In genomic region chr7:7122033-7122478, GRCh38 we compare ENCODE assay signal across 2 cellular contexts.
TF ChIP-seq lines count a peak whose summit lies in the region.

No MANE protein-coding gene starts in this region.

TF ChIP-seq in SK-N-SH treated with all-trans-retinoic acid at 6 μM for 48 hours, 23 proteins besides CTCF, POLR2A, EP300 and RAD21 (continues in another document):
- TF ChIP-seq TSHZ2 (CRISPR knock-in tag; IDR thresholded peaks at IDR 0.05) (no peak), CREB5 (CRISPR knock-in tag; IDR thresholded peaks at IDR 0.05; ENCODE audit: low read depth) (peak; percentile 54; the same call in 1 of the 2 replicates), TCF4 (CRISPR knock-in tag; IDR thresholded peaks at IDR 0.05; ENCODE audit: borderline replicate concordance) (no peak), ZNF565 (CRISPR knock-in tag; conservative IDR thresholded peaks at IDR 0.05; ENCODE audit: low read depth) (no peak), CSDC2 (CRISPR knock-in tag; IDR thresholded peaks at IDR 0.05) (no peak), POU6F1 (CRISPR knock-in tag; IDR thresholded peaks at IDR 0.05; ENCODE audit: borderline replicate concordance, low read depth) (no peak), SNAI2 (CRISPR knock-in tag; IDR thresholded peaks at IDR 0.05) (0 out of 2 replicates have a peak, but pooled peaks have one; percentile 36), ZFP3 (CRISPR knock-in tag; IDR thresholded peaks at IDR 0.05) (no peak), OSR1 (CRISPR knock-in tag; IDR thresholded peaks at IDR 0.05) (no peak), GLIS3 (CRISPR knock-in tag; IDR thresholded peaks at IDR 0.05) (peak; percentile 70; the same call in 1 of the 2 replicates), ZNF70 (CRISPR knock-in tag; IDR thresholded peaks at IDR 0.05) (no peak), ZFP30 (CRISPR knock-in tag; IDR thresholded peaks at IDR 0.05) (0 out of 2 replicates have a peak, but pooled peaks have one; percentile 22), ARNTL (CRISPR knock-in tag; IDR thresholded peaks at IDR 0.05; ENCODE audit: borderline replicate concordance, low read depth) (no peak), TOX (CRISPR knock-in tag; IDR thresholded peaks at IDR 0.05; ENCODE audit: borderline replicate concordance) (no peak), ZNF8 (CRISPR knock-in tag; IDR thresholded peaks at IDR 0.05) (no peak), CSRNP3 (CRISPR knock-in tag; IDR thresholded peaks at IDR 0.05) (no peak), ZC3H10 (CRISPR knock-in tag; IDR thresholded peaks at IDR 0.05) (no peak), ESRRG (CRISPR knock-in tag; IDR thresholded peaks at IDR 0.05) (0 out of 2 replicates have a peak, but pooled peaks have one; percentile 21), RARB (CRISPR knock-in tag; IDR thresholded peaks at IDR 0.05) (no peak), PATZ1 (CRISPR knock-in tag; IDR thresholded peaks at IDR 0.05; ENCODE audit: borderline replicate concordance) (peak; percentile 24; the same call in 1 of the 2 replicates)

TF ChIP-seq in SK-N-SH, 30 proteins besides CTCF, POLR2A, EP300 and RAD21 (continued from another document):
- TF ChIP-seq USF2 (IDR thresholded peaks at IDR 0.05; ENCODE audit: borderline replicate concordance, low read depth, low read length): no peak
- TF ChIP-seq EZH2phosphoT487 (IDR thresholded peaks at IDR 0.05; ENCODE audit: borderline replicate concordance, low read depth): no peak
- no peak for TF ChIP-seq TCF12 (IDR thresholded peaks at IDR 0.05)
